1 cellular context compared by ENCODE assay signal in the genomic region with DNA sequence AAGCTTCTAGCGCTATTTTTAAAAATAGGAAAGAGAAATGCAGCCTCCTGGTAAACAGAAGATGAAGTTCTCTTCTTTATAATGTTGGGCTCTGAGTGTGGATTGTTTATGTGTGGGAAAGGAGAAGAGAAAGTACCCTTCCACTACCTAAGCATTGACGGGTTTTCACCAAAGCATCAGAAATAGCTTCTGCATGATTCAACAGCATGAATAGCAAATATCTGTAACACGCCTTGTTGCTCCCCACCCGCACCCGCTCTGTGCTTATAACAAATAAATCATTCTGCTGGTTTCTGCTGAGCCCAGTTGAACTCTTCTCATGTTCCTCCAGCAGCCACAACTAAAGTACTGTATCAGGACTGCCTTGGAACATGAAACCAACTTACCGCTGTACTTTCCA.
TF ChIP-seq lines count a peak whose summit lies in the region.

No MANE protein-coding gene starts in this region.

TF ChIP-seq in GM23338, 12 proteins besides CTCF, POLR2A, EP300 and RAD21 (continued from another document):
- TF ChIP-seq, protein P1, sequence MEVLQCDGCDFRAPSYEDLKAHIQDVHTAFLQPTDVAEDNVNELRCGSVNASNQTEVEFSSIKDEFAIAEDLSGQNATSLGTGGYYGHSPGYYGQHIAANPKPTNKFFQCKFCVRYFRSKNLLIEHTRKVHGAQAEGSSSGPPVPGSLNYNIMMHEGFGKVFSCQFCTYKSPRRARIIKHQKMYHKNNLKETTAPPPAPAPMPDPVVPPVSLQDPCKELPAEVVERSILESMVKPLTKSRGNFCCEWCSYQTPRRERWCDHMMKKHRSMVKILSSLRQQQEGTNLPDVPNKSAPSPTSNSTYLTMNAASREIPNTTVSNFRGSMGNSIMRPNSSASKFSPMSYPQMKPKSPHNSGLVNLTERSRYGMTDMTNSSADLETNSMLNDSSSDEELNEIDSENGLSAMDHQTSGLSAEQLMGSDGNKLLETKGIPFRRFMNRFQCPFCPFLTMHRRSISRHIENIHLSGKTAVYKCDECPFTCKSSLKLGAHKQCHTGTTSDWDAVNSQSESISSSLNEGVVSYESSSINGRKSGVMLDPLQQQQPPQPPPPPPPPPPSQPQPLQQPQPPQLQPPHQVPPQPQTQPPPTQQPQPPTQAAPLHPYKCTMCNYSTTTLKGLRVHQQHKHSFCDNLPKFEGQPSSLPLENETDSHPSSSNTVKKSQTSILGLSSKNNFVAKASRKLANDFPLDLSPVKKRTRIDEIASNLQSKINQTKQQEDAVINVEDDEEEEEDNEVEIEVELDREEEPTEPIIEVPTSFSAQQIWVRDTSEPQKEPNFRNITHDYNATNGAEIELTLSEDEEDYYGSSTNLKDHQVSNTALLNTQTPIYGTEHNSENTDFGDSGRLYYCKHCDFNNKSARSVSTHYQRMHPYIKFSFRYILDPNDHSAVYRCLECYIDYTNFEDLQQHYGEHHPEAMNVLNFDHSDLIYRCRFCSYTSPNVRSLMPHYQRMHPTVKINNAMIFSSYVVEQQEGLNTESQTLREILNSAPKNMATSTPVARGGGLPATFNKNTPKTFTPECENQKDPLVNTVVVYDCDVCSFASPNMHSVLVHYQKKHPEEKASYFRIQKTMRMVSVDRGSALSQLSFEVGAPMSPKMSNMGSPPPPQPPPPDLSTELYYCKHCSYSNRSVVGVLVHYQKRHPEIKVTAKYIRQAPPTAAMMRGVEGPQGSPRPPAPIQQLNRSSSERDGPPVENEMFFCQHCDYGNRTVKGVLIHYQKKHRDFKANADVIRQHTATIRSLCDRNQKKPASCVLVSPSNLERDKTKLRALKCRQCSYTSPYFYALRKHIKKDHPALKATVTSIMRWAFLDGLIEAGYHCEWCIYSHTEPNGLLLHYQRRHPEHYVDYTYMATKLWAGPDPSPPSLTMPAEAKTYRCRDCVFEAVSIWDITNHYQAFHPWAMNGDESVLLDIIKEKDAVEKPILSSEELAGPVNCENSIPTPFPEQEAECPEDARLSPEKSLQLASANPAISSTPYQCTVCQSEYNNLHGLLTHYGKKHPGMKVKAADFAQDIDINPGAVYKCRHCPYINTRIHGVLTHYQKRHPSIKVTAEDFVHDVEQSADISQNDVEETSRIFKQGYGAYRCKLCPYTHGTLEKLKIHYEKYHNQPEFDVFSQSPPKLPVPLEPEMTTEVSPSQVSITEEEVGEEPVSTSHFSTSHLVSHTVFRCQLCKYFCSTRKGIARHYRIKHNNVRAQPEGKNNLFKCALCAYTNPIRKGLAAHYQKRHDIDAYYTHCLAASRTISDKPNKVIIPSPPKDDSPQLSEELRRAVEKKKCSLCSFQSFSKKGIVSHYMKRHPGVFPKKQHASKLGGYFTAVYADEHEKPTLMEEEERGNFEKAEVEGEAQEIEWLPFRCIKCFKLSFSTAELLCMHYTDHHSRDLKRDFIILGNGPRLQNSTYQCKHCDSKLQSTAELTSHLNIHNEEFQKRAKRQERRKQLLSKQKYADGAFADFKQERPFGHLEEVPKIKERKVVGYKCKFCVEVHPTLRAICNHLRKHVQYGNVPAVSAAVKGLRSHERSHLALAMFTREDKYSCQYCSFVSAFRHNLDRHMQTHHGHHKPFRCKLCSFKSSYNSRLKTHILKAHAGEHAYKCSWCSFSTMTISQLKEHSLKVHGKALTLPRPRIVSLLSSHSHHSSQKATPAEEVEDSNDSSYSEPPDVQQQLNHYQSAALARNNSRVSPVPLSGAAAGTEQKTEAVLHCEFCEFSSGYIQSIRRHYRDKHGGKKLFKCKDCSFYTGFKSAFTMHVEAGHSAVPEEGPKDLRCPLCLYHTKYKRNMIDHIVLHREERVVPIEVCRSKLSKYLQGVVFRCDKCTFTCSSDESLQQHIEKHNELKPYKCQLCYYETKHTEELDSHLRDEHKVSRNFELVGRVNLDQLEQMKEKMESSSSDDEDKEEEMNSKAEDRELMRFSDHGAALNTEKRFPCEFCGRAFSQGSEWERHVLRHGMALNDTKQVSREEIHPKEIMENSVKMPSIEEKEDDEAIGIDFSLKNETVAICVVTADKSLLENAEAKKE (CRISPR knock-in tag; IDR thresholded peaks at IDR 0.05), result no peak
TF ChIP-seq in GM23338: peak in this region for 0.
